In genomic region chr2:8566155-8566670, GRCh38 we compare ENCODE assay signal across 22 cellular contexts.
"Had no signal": no experiment of that assay in that cellular context is flagged by ENCODE, and none has a peak within 500 bp of the region (broad histone marks: within the 10 kb centered on the region; RNA-seq: fewer than 3 reads in every experiment).

No MANE protein-coding gene starts in this region.

- H3K4me3 Mint-ChIP-seq: activated B cell treated with CpG ODN at 0.5 μM for 24 hours; activated naive CD4-positive, alpha-beta T cell treated with anti-CD3 and anti-CD28 coated beads for 36 hours; activated naive CD8-positive, alpha-beta T cell treated with anti-CD3 and anti-CD28 coated beads, Interleukin-2, amount 50 U/mL, for 24 hours; activated T-cell treated with anti-CD3 and anti-CD28 coated beads, Interleukin-2, amount 50 U/mL, for 4 hours; effector memory CD8-positive, alpha-beta T cell; naive thymus-derived CD4-positive, alpha-beta T cell; T-helper 1 cell treated with Interleukin-12 subunit alpha and Interleukin-12 subunit beta and Interleukin-4 antibody, amounts not matched to agents 30 μg/mL and 1 μg/mL, for 36 hours had no signal

- H3K27me3 Mint-ChIP-seq: activated naive CD8-positive, alpha-beta T cell treated with anti-CD3 and anti-CD28 coated beads, Interleukin-2, amount 50 U/mL, for 24 hours; effector memory CD8-positive, alpha-beta T cell had no signal

- H3K27ac Mint-ChIP-seq: activated B cell treated with CpG ODN at 0.5 μM for 24 hours; activated naive CD4-positive, alpha-beta T cell treated with anti-CD3 and anti-CD28 coated beads for 36 hours; activated naive CD8-positive, alpha-beta T cell treated with anti-CD3 and anti-CD28 coated beads, Interleukin-2, amount 50 U/mL, for 24 hours; naive thymus-derived CD4-positive, alpha-beta T cell; T-helper 1 cell treated with Interleukin-12 subunit alpha and Interleukin-12 subunit beta and Interleukin-4 antibody, amounts not matched to agents 30 μg/mL and 1 μg/mL, for 36 hours had no signal

- H3K9me3 ChIP-seq: body of pancreas, neutrophil, pancreas, psoas muscle, right atrium auricular region, upper lobe of left lung had no signal

- H3K4me3 ChIP-seq: body of pancreas, left lung, lung, pancreas, psoas muscle, right atrium auricular region, upper lobe of left lung had no signal

- H3K4me1 ChIP-seq: body of pancreas, left lung, pancreas, psoas muscle, upper lobe of left lung had no signal

- H3K27ac ChIP-seq: body of pancreas, left lung, neutrophil, pancreas, psoas muscle, right atrium auricular region, upper lobe of left lung had no signal

- H3K36me3 ChIP-seq: left lung, neutrophil, pancreas, right atrium auricular region, upper lobe of left lung had no signal

- ATAC-seq: activated naive CD8-positive, alpha-beta T cell treated with anti-CD3 and anti-CD28 coated beads, Interleukin-2, amount 50 U/mL, for 24 hours; activated T-cell treated with anti-CD3 and anti-CD28 coated beads, Interleukin-2, amount 50 U/mL, for 4 hours; body of pancreas; effector memory CD8-positive, alpha-beta T cell; esophagus mucosa; left lung; naive thymus-derived CD4-positive, alpha-beta T cell had no signal

- H3K27me3 ChIP-seq: body of pancreas, left lung, neutrophil, pancreas, right atrium auricular region, upper lobe of left lung had no signal

- DNase-seq: activated B cell treated with CpG ODN at 0.5 μM for 24 hours; activated CD4-positive, alpha-beta T cell treated with anti-CD3 and anti-CD28 coated beads for 4 hours; activated naive CD4-positive, alpha-beta T cell treated with anti-CD3 and anti-CD28 coated beads for 36 hours; activated naive CD8-positive, alpha-beta T cell treated with anti-CD3 and anti-CD28 coated beads, Interleukin-2, amount 50 U/mL, for 24 hours; activated T-cell treated with anti-CD3 and anti-CD28 coated beads, Interleukin-2, amount 50 U/mL, for 4 hours; caudate nucleus; effector memory CD8-positive, alpha-beta T cell; foreskin melanocyte; left lung; stimulated activated CD4-positive, alpha-beta T cell treated with anti-CD3 and anti-CD28 coated beads, Interleukin-12 subunit alpha, Interleukin-12 subunit beta, amount 100 ng/mL, for 4 hours; stimulated activated CD4-positive, alpha-beta T cell treated with anti-CD3 and anti-CD28 coated beads, Interleukin-4, amount 100 ng/mL, for 4 hours; T1000; upper lobe of left lung had no signal
